ENCODE assay signal across 26 cellular contexts in the genomic region with DNA sequence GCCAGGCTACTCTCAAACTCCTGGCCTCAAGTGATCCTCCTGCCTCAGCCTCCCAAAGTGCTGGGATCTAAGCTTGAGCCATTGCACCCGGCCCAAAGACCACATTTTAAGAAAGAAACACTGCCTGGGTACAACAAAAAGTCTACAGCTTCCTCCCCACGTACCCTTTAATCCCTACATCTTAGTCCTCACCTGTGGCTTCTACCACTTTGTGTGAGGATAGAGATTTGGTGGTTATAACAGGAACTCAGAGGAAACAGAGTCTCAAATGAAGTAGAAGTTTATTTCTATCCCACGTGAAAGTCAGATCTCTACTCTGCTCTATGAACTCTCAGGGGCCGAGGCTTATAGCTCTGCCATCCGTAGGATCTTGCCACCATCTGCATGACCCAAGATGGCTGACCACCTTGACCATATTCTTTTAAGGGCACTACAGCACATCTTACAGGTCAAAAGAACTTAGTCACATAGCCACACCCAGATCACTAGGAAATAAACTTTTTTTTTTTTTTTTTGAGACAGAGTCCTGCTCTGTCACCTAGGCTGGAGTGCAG. TPM values are rescaled to one million over a fixed set of nuclear protein-coding genes. Genes with fewer than 3 reads are reported as not detected.
DNase-seq lines count a peak whose midpoint lies in the region; ATAC-seq and TF ChIP-seq lines count a peak whose summit lies in the region.
"Had no signal": no experiment of that assay in that cellular context is flagged by ENCODE, and none has a peak within 500 bp of the region (broad histone marks: within the 10 kb centered on the region; RNA-seq: fewer than 3 reads in every experiment).

No MANE protein-coding gene starts in this region.

- no peak overlapping the region for H3T11ph ChIP-seq in H9 (ENCODE audit: low read length)

- POLR2A ChIA-PET in activated CD4-positive, alpha-beta T cell treated with anti-CD3 and anti-CD28 coated beads, Interleukin-2, amount 10 ng/mL, durations not matched to agents 7 days and 5 days (lab: Charles Lee): no interaction called here
- POLR2A ChIA-PET in naive thymus-derived CD8-positive, alpha-beta T cell (lab: Charles Lee): interaction anchor here (0.6 to 2.9 kb wide), 4 partner anchors 10 to 73 kb away, joined by 3 to 18 read pairs (median 4); no protein-coding TSS in a partner anchor

- H3K4me3 Mint-ChIP-seq in activated CD4-positive, alpha-beta T cell treated with anti-CD3 and anti-CD28 coated beads, Interleukin-2, amount 10 ng/mL, durations not matched to agents 7 days and 5 days: no peak overlapping the region
- no peak overlapping the region for H3K4me3 Mint-ChIP-seq in activated naive CD8-positive, alpha-beta T cell treated with anti-CD3 and anti-CD28 coated beads, Interleukin-2, amount 50 U/mL, for 24 hours
- peak overlapping the region in 6 of 10 donors; percentile 23 to 75 (median 60) for H3K4me3 Mint-ChIP-seq in naive thymus-derived CD8-positive, alpha-beta T cell
- no peak overlapping the region for H3K4me3 Mint-ChIP-seq in H9
- H3K4me3 Mint-ChIP-seq: B cell, CD14-positive monocyte had no signal

- H3K14ac ChIP-seq in H9 (ENCODE audit: insufficient read depth, low read length): no peak overlapping the region

- no peak for DNase-seq in activated CD4-positive, alpha-beta T cell treated with anti-CD3 and anti-CD28 coated beads, Interleukin-2, amount 10 ng/mL, durations not matched to agents 7 days and 5 days
- no peak for DNase-seq in activated CD4-positive, alpha-beta T cell treated with anti-CD3 and anti-CD28 coated beads, Interleukin-2, amount 50 U/mL, for 48 hours
- DNase-seq in DND-41 (no peak), KBM-7 (no peak), H9 (no peak)
- DNase-seq in activated naive CD8-positive, alpha-beta T cell treated with anti-CD3 and anti-CD28 coated beads, Interleukin-2, amount 50 U/mL, for 24 hours: no peak
- DNase-seq in naive thymus-derived CD8-positive, alpha-beta T cell: peak in 2 of 10 donors; percentile 13 to 17
- DNase-seq: Caco-2; GM23248; NCI-H1105; NCI-H146; NCI-H2029; NCI-H2227 treated with DMSO at 0.1 percent for 48 hours; NCI-H510A; NCI-H774; NK-92 treated with Interleukin-12 subunit alpha and Interleukin-12 subunit beta, amount 100 ng/mL, for 24 hours; SIG-M5; SK-N-SH had no signal

- H3K23ac ChIP-seq in H9 (ENCODE audit: insufficient read length, low read depth, low read length): no peak overlapping the region

- peaks cover 14% of the 10 kb centered on the region for H3K4me1 Mint-ChIP-seq in activated CD4-positive, alpha-beta T cell treated with anti-CD3 and anti-CD28 coated beads, Interleukin-2, amount 10 ng/mL, durations not matched to agents 7 days and 5 days
- H3K4me1 Mint-ChIP-seq in activated naive CD8-positive, alpha-beta T cell treated with anti-CD3 and anti-CD28 coated beads, Interleukin-2, amount 50 U/mL, for 24 hours: peaks cover 8% of the 10 kb centered on the region
- H3K4me1 Mint-ChIP-seq in naive thymus-derived CD8-positive, alpha-beta T cell: peaks cover 15 to 56% (median 37%) of the 10 kb centered on the region in 4 donors
- peaks cover 10 to 19% of the 10 kb centered on the region in 2 experiments for H3K4me1 Mint-ChIP-seq in H9
- H3K4me1 Mint-ChIP-seq: CD14-positive monocyte had no signal

- no peak overlapping the region for H3K18ac ChIP-seq in H9 (ENCODE audit: insufficient read length, low read depth, low read length)

- H4K20me1 ChIP-seq in DND-41 (ENCODE audit: insufficient read depth, low read length) (no peaks in the 10 kb centered on the region), H9 (ENCODE audit: control insufficient read depth, insufficient read depth, insufficient read length) (no peaks in the 10 kb centered on the region)

- H3K36me3 Mint-ChIP-seq in activated CD4-positive, alpha-beta T cell treated with anti-CD3 and anti-CD28 coated beads, Interleukin-2, amount 10 ng/mL, durations not matched to agents 7 days and 5 days (ENCODE audit: low read depth): peaks cover 6% of the 10 kb centered on the region
- peaks cover 3% of the 10 kb centered on the region for H3K36me3 Mint-ChIP-seq in activated naive CD8-positive, alpha-beta T cell treated with anti-CD3 and anti-CD28 coated beads, Interleukin-2, amount 50 U/mL, for 24 hours (ENCODE audit: low read depth)
- H3K36me3 Mint-ChIP-seq in naive thymus-derived CD8-positive, alpha-beta T cell: peaks cover 0 to 14% (median 12%) of the 10 kb centered on the region in 3 donors
- H3K36me3 Mint-ChIP-seq in H9 (ENCODE audit: insufficient read depth in 1 of 3, low read depth in 3 of 3): no peaks in the 10 kb centered on the region
- H3K36me3 Mint-ChIP-seq: CD14-positive monocyte had no signal

- H3K23me2 ChIP-seq in H9 (ENCODE audit: insufficient read length, low read depth, low read length, poor library complexity, severe bottlenecking): no peaks in the 10 kb centered on the region

- H3K4me3 ChIP-seq in DND-41 (ENCODE audit: low read depth in 1 of 2, low read length in 2 of 2): no peak overlapping the region
- H3K4me3 ChIP-seq: GM23248, HAP-1 had no signal

- H3K27me3 ChIP-seq in DND-41 (ENCODE audit: insufficient read depth, low read length, poor library complexity) (no peaks in the 10 kb centered on the region), H9 (ENCODE audit: insufficient read depth, low read length) (no peaks in the 10 kb centered on the region)

- ATAC-seq in DND-41 (ENCODE audit: insufficient read depth, low read depth): 0 out of 3 replicates have a peak, but pooled peaks have one; percentile 31
- ATAC-seq in activated naive CD8-positive, alpha-beta T cell treated with anti-CD3 and anti-CD28 coated beads, Interleukin-2, amount 50 U/mL, for 24 hours: no peak
- peak in 1 of 2 donors; percentile 33 for ATAC-seq in naive thymus-derived CD8-positive, alpha-beta T cell
- ATAC-seq in GM18502 (IDR thresholded peaks at IDR 0.05; ENCODE audit: poor library complexity, unreplicated experiment): no peak
- ATAC-seq: Panc1 had no signal

- TF ChIP-seq CTCF in DND-41 (IDR thresholded peaks at IDR 0.05; ENCODE audit: borderline replicate concordance, extremely low read depth, low read length, poor library complexity, severe bottlenecking) (no peak), H9 (conservative IDR thresholded peaks at IDR 0.05) (no peak)

- no peak overlapping the region for H3K4me2 ChIP-seq in DND-41 (ENCODE audit: insufficient read depth, low read length)
- no peak overlapping the region for H3K4me2 ChIP-seq in H9 (ENCODE audit: insufficient read depth, insufficient read length, low read length)
- H3K4me2 ChIP-seq: SK-N-SH had no signal

- H3K4ac ChIP-seq in H9 (ENCODE audit: low read depth, low read length): no peak overlapping the region

- in situ Hi-C loops in KBM-7 (cut with MboI; ENCODE audit: low pct_unique_long_range_greater_than_20kb, low sequenced_read_pairs): no loop called here

- no peak overlapping the region for H2BK20ac ChIP-seq in H9 (ENCODE audit: low read depth, low read length, poor library complexity, severe bottlenecking)

- no peaks in the 10 kb centered on the region for H3K36me3 ChIP-seq in DND-41 (ENCODE audit: insufficient read depth, low read length)
- H3K36me3 ChIP-seq: HAP-1 had no signal

- peaks cover 1% of the 10 kb centered on the region for H3K9me3 Mint-ChIP-seq in activated CD4-positive, alpha-beta T cell treated with anti-CD3 and anti-CD28 coated beads, Interleukin-2, amount 10 ng/mL, durations not matched to agents 7 days and 5 days
- H3K9me3 Mint-ChIP-seq in activated naive CD8-positive, alpha-beta T cell treated with anti-CD3 and anti-CD28 coated beads, Interleukin-2, amount 50 U/mL, for 24 hours: no peaks in the 10 kb centered on the region
- peaks cover 0 to 3% (median 0%) of the 10 kb centered on the region in 9 donors for H3K9me3 Mint-ChIP-seq in naive thymus-derived CD8-positive, alpha-beta T cell
- H3K9me3 Mint-ChIP-seq in H9: peaks cover 0 to under 1% of the 10 kb centered on the region in 2 experiments; a peak in 1 of 5 replicates

- H3K9me3 ChIP-seq in DND-41 (ENCODE audit: insufficient read depth, low read length, severe bottlenecking) (no peaks in the 10 kb centered on the region), H9 (ENCODE audit: control insufficient read depth, low read depth, low read length) (no peaks in the 10 kb centered on the region)
- H3K9me3 ChIP-seq: Caco-2, HAP-1, SK-N-SH had no signal

- WGBS in H9 (ENCODE audit: extremely low coverage, insufficient read length, low lambda C conversion rate): no CpG with 5 or more reads among the region's 5 CpGs

- no peak overlapping the region for H2AK5ac ChIP-seq in H9 (ENCODE audit: insufficient read length, low read length)

- H3K27ac Mint-ChIP-seq in activated CD4-positive, alpha-beta T cell treated with anti-CD3 and anti-CD28 coated beads, Interleukin-2, amount 10 ng/mL, durations not matched to agents 7 days and 5 days: peak overlapping the region; percentile 80
- H3K27ac Mint-ChIP-seq in activated naive CD8-positive, alpha-beta T cell treated with anti-CD3 and anti-CD28 coated beads, Interleukin-2, amount 50 U/mL, for 24 hours: peak overlapping the region; percentile 28
- peak overlapping the region in 9 of 10 donors; percentile 41 to 87 (median 70) for H3K27ac Mint-ChIP-seq in naive thymus-derived CD8-positive, alpha-beta T cell
- no peak overlapping the region for H3K27ac Mint-ChIP-seq in H9
- H3K27ac Mint-ChIP-seq: B cell, CD14-positive monocyte had no signal

- H2BK5ac ChIP-seq in H9 (ENCODE audit: insufficient read length, low read length): no peak overlapping the region

- H3K27ac ChIP-seq in DND-41 (ENCODE audit: low read length): no peak overlapping the region
- no peak overlapping the region for H3K27ac ChIP-seq in H9 (ENCODE audit: insufficient read length, low read depth, low read length)
- H3K27ac ChIP-seq: GM23248 had no signal

- H3K27me3 Mint-ChIP-seq in activated CD4-positive, alpha-beta T cell treated with anti-CD3 and anti-CD28 coated beads, Interleukin-2, amount 10 ng/mL, durations not matched to agents 7 days and 5 days: no peaks in the 10 kb centered on the region
- no peaks in the 10 kb centered on the region for H3K27me3 Mint-ChIP-seq in activated naive CD8-positive, alpha-beta T cell treated with anti-CD3 and anti-CD28 coated beads, Interleukin-2, amount 50 U/mL, for 24 hours
- no peaks in the 10 kb centered on the region for H3K27me3 Mint-ChIP-seq in naive thymus-derived CD8-positive, alpha-beta T cell
- peaks cover 4% of the 10 kb centered on the region; the same call in 1 of the 2 replicates for H3K27me3 Mint-ChIP-seq in H9 (ENCODE audit: low read depth)
- H3K27me3 Mint-ChIP-seq: B cell had no signal

- H3K4me1 ChIP-seq in DND-41 (ENCODE audit: insufficient read depth, low read length): no peaks in the 10 kb centered on the region
- no peaks in the 10 kb centered on the region; the same call in 1 of the 2 replicates for H3K4me1 ChIP-seq in H9 (ENCODE audit: insufficient read depth, low read length)

- H2BK15ac ChIP-seq in H9 (ENCODE audit: low read depth, low read length): no peak overlapping the region

- no peak overlapping the region for H4K91ac ChIP-seq in H9 (ENCODE audit: insufficient read length, low read depth, low read length)

- H3K9ac ChIP-seq in DND-41 (ENCODE audit: low read depth, low read length) (no peak overlapping the region), H9 (ENCODE audit: extremely low read depth, insufficient read length, low read length) (no peak overlapping the region)
- H3K9ac ChIP-seq: GM23248, SK-N-SH had no signal

- no peak overlapping the region for H3K56ac ChIP-seq in H9 (ENCODE audit: insufficient read length, low read depth, low read length)

- no peak overlapping the region for H2BK120ac ChIP-seq in H9 (ENCODE audit: low read depth, low read length, poor library complexity, severe bottlenecking)

- CTCF ChIA-PET in activated CD4-positive, alpha-beta T cell treated with anti-CD3 and anti-CD28 coated beads, Interleukin-2, amount 10 ng/mL, durations not matched to agents 7 days and 5 days (lab: Charles Lee): interaction anchor here (0.7 to 3.8 kb wide), 6 partner anchors 9 to 180 kb away, joined by 3 to 15 read pairs (median 3); no protein-coding TSS in a partner anchor

- H4K5ac ChIP-seq in H9 (ENCODE audit: insufficient read length, low read depth, low read length): no peak overlapping the region

- H2AFZ ChIP-seq in DND-41 (ENCODE audit: low read depth, low read length) (no peak overlapping the region), H9 (ENCODE audit: low read length) (no peak overlapping the region)
- H2AFZ ChIP-seq: GM23248 had no signal

- no peaks in the 10 kb centered on the region for H3K79me1 ChIP-seq in H9 (ENCODE audit: insufficient read depth, low read depth, low read length, poor library complexity, severe bottlenecking)

- H3K79me2 ChIP-seq in DND-41 (ENCODE audit: insufficient read depth, low read length) (no peaks in the 10 kb centered on the region), H9 (ENCODE audit: insufficient read depth, low read length) (no peaks in the 10 kb centered on the region)

- no peak overlapping the region for H4K8ac ChIP-seq in H9 (replicated peaks; ENCODE audit: insufficient read length, low read depth, low read length)

- no peak overlapping the region for H2BK12ac ChIP-seq in H9 (ENCODE audit: insufficient read length, low read depth, low read length)

RNA-seq across cellular contexts. Expression of a gene that starts 13.4 kb away (rescaled TPM):
- total RNA-seq in activated CD4-positive, alpha-beta T cell treated with anti-CD3 and anti-CD28 coated beads, Interleukin-2, amount 10 ng/mL, durations not matched to agents 7 days and 5 days: 10 to 100 TPM; 20.3 to 22.8 TPM
- total RNA-seq in naive thymus-derived CD8-positive, alpha-beta T cell: 10 to 100 TPM; 25.0 to 30.4 TPM
- 10 to 100 TPM; 30.2 to 34.5 (median 30.3) TPM for polyA plus RNA-seq in naive thymus-derived CD8-positive, alpha-beta T cell
- 12.1 and 12.5 TPM in 2 replicates for total RNA-seq in H9 (2021)
- total RNA-seq: A172, G401, HT1080 had no signal

RNA-seq across cellular contexts. Expression of a gene that starts 17.4 kb away (rescaled TPM):
- 1 to 10 TPM; 8.2 TPM for total RNA-seq in activated CD4-positive, alpha-beta T cell treated with anti-CD3 and anti-CD28 coated beads, Interleukin-2, amount 10 ng/mL, durations not matched to agents 7 days and 5 days
- total RNA-seq in naive thymus-derived CD8-positive, alpha-beta T cell: 10 to 100 TPM; 83.4 to 89.0 TPM
- 10 to 100 TPM in 1 of 3 donors, 1 to 10 TPM in 2; 7.1 to 12.1 (median 7.9) TPM for polyA plus RNA-seq in naive thymus-derived CD8-positive, alpha-beta T cell
- 0.44 and 0.90 TPM in 2 replicates for total RNA-seq in H9 (2021)
- total RNA-seq: A172, G401, GM23248, HT1080 had no signal
- polyA plus RNA-seq: GM23248 had no signal

Comparison
In these comparisons a context has a peak if more than half of its experiments do, and no peak if none do; other contexts are left out.
1. H3K27ac Mint-ChIP-seq: peak in activated CD4-positive, alpha-beta T cell treated with anti-CD3 and anti-CD28 coated beads, Interleukin-2, amount 10 ng/mL, durations not matched to agents 7 days and 5 days (single experiment), activated naive CD8-positive, alpha-beta T cell treated with anti-CD3 and anti-CD28 coated beads, Interleukin-2, amount 50 U/mL, for 24 hours (single experiment) and naive thymus-derived CD8-positive, alpha-beta T cell (9 of 10); none in H9 (0 of 3).
2. H3K4me3 Mint-ChIP-seq: peak in naive thymus-derived CD8-positive, alpha-beta T cell (6 of 10); none in activated CD4-positive, alpha-beta T cell treated with anti-CD3 and anti-CD28 coated beads, Interleukin-2, amount 10 ng/mL, durations not matched to agents 7 days and 5 days (single experiment), activated naive CD8-positive, alpha-beta T cell treated with anti-CD3 and anti-CD28 coated beads, Interleukin-2, amount 50 U/mL, for 24 hours (single experiment) and H9 (0 of 2).
3. RNA of a gene that starts 17.4 kb away (total RNA-seq): 83.4 to 89.0 TPM in naive thymus-derived CD8-positive, alpha-beta T cell; 8.2 TPM in activated CD4-positive, alpha-beta T cell treated with anti-CD3 and anti-CD28 coated beads, Interleukin-2, amount 10 ng/mL, durations not matched to agents 7 days and 5 days and 0.44 to 0.90 TPM in H9; every median in the first group is over 4 times any median in the second.